Comparison of ENCODE assay signal across 9 cellular contexts in the genomic region with DNA sequence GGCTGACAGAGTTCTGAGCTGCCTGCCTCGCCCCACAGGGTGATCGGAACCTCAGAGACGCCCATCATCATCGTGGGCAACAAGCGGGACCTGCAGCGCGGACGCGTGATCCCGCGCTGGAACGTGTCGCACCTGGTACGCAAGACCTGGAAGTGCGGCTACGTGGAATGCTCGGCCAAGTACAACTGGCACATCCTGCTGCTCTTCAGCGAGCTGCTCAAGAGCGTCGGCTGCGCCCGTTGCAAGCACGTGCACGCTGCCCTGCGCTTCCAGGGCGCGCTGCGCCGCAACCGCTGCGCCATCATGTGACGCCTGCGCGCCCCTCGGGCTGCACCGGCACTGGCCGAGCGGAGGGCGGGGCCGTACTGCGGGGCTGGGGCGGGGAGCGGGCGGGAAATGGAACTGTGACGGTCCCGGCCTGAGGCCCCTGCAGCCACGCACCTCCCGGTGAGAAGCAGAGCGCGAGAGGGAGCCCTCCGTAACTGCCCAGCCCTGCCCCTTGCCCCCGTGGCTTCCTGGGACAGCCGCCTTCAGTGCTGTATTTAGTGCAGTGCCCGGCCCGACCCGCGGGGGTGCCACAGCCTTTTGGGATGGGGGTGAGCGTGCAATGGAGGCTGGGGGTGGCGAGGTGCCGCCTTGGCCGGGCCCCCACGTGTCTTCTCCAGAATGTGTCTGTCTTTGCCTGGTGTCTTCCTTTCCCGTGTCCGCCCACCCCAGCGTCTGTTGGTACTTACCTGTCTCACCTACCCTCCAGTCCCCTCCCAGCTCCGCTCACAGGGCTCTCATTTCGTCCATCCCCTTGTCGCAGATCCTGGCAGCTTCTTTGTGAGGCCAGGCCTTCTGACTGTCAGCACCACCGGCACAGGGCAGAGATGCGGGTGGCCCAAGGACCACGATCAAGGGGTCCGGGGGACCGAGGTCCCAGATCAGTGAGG.
A peak's percentile ranks its signal among the peaks of the same experiment; 100 is the strongest.
DNase-seq lines count a peak whose midpoint lies in the region; ATAC-seq lines count a peak whose summit lies in the region.
"Had no signal": no experiment of that assay in that cellular context is flagged by ENCODE, and none has a peak within 500 bp of the region (broad histone marks: within the 10 kb centered on the region; RNA-seq: fewer than 3 reads in every experiment).

No MANE protein-coding gene starts in this region.

- DNase-seq in activated T-cell treated with anti-CD3 and anti-CD28 coated beads for 48 hours (ENCODE audit: low read depth) (peak; percentile 36), activated T-cell treated with anti-CD3 and anti-CD28 coated beads for 4 hours (no peak), islet precursor cell (peak; percentile 72), UCSD-AML1 (lab: John Stamatoyannopoulos, UW; ENCODE audit: unreplicated experiment) (no peak), KG1 (lab: John Stamatoyannopoulos, UW) (no peak)
- DNase-seq in activated naive CD4-positive, alpha-beta T cell treated with anti-CD3 and anti-CD28 coated beads, Interleukin-2, amount 50 U/mL, for 16 hours: peak; percentile 30

- H3K9me3 ChIP-seq in subcutaneous abdominal adipose tissue (ENCODE audit: control insufficient read depth in 5 of 5, low read length in 5 of 5): no peaks in the 10 kb centered on the region
- H3K9me3 ChIP-seq: SJSA1 had no signal

- no peaks in the 10 kb centered on the region for H3K36me3 ChIP-seq in subcutaneous abdominal adipose tissue (ENCODE audit: control insufficient read depth in 5 of 5, insufficient read depth in 5 of 5, low read length in 5 of 5)
- H3K36me3 ChIP-seq: SJSA1 had no signal

- H3K27me3 ChIP-seq in subcutaneous abdominal adipose tissue (ENCODE audit: control insufficient read depth in 5 of 5, insufficient read depth in 4 of 5, low read length in 5 of 5): peaks cover 4 to 42% (median 23%) of the 10 kb centered on the region in 5 donors

- no peak for ATAC-seq in HG03045 (IDR thresholded peaks at IDR 0.05; ENCODE audit: unreplicated experiment)

- H3K4me1 ChIP-seq in subcutaneous abdominal adipose tissue (ENCODE audit: control insufficient read depth in 5 of 5, insufficient read depth in 5 of 5, low read length in 5 of 5): peaks cover 0 to 12% (median 9%) of the 10 kb centered on the region in 5 donors
- H3K4me1 ChIP-seq: SJSA1 had no signal

- no peak overlapping the region for H3K9ac ChIP-seq in subcutaneous abdominal adipose tissue (ENCODE audit: low read length in 5 of 5)

- H3K4me3 ChIP-seq in subcutaneous abdominal adipose tissue (ENCODE audit: low read depth in 1 of 5, low read length in 5 of 5): peak overlapping the region in 3 of 5 donors; percentile 13 to 37 (median 26)
- H3K4me3 ChIP-seq: SJSA1 had no signal

- H3K27ac ChIP-seq in subcutaneous abdominal adipose tissue (ENCODE audit: low read depth, low read length): no peak overlapping the region
- H3K27ac ChIP-seq: SJSA1 had no signal

Comparison
In these comparisons a context has a peak if more than half of its experiments do, and no peak if none do; other contexts are left out.
1. DNase-seq: peak in activated T-cell treated with anti-CD3 and anti-CD28 coated beads for 48 hours (single experiment), activated naive CD4-positive, alpha-beta T cell treated with anti-CD3 and anti-CD28 coated beads, Interleukin-2, amount 50 U/mL, for 16 hours (single experiment) and islet precursor cell (single experiment); none in activated T-cell treated with anti-CD3 and anti-CD28 coated beads for 4 hours (single experiment), UCSD-AML1 (single experiment) and KG1 (single experiment).